Comparison of ENCODE assay signal across 16 cellular contexts in genomic region chr20:38172344-38172743, GRCh38. TPM values are rescaled to one million over a fixed set of nuclear protein-coding genes. Genes with fewer than 3 reads are reported as not detected.
DNase-seq lines count a peak whose midpoint lies in the region; ATAC-seq and TF ChIP-seq lines count a peak whose summit lies in the region.
"Had no signal": no experiment of that assay in that cellular context is flagged by ENCODE, and none has a peak within 500 bp of the region (broad histone marks: within the 10 kb centered on the region; RNA-seq: fewer than 3 reads in every experiment).

No MANE protein-coding gene starts in this region.

- H3K36me3 ChIP-seq in HEK293 (ENCODE audit: control insufficient read depth in 2 of 2, insufficient read depth in 1 of 2, low read length in 2 of 2), result no peaks in the 10 kb centered on the region
- H3K36me3 ChIP-seq in HAP-1 (replicated peaks), result no peaks in the 10 kb centered on the region
- H3K36me3 ChIP-seq: vagina had no signal

- H3K4me1 ChIP-seq in HEK293 (ENCODE audit: control insufficient read depth, insufficient read depth, low read length), result no peaks in the 10 kb centered on the region
- H3K4me1 ChIP-seq in HAP-1, result no peaks in the 10 kb centered on the region

- no peaks in the 10 kb centered on the region for H3K27me3 ChIP-seq in HAP-1 (ENCODE audit: low read depth)
- H3K27me3 ChIP-seq: vagina had no signal

- in situ Hi-C loops in ACHN (cut with HindIII; ENCODE audit: low pct_ligation_motif_present, low pct_unique_long_range_greater_than_20kb, low sequenced_read_pairs) (no loop called here), HAP-1 (cut with MboI; ENCODE audit: low sequenced_read_pairs) (loop anchor here (25.0 kb wide), 1 partner anchor 110 kb away; no protein-coding TSS in a partner anchor)

- H3K9me3 ChIP-seq in HEK293 (ENCODE audit: control insufficient read depth, insufficient read depth, low read depth, low read length) (no peaks in the 10 kb centered on the region), HAP-1 (no peaks in the 10 kb centered on the region)
- H3K9me3 ChIP-seq: psoas muscle, vagina had no signal

- H3K4me3 ChIP-seq in HEK293 (ENCODE audit: low read depth, low read length) (no peak overlapping the region), fibroblast of the aortic adventitia (ENCODE audit: low read depth, low read length) (no peak overlapping the region), HAP-1 (no peak overlapping the region)
- H3K4me3 ChIP-seq: psoas muscle, vagina had no signal

- ATAC-seq in GM18520 (IDR thresholded peaks at IDR 0.05; ENCODE audit: unreplicated experiment), result no peak
- ATAC-seq in GM21381 (IDR thresholded peaks at IDR 0.05; ENCODE audit: unreplicated experiment), result no peak
- ATAC-seq: activated CD4-positive, alpha-beta T cell treated with anti-CD3 and anti-CD28 coated beads for 36 hours; psoas muscle had no signal

- intact Hi-C loops in posterior cingulate gyrus (cut with DNase I), result no loop called here

- TF ChIP-seq CTCF in HEK293 (tag by site-specific recombination; IDR thresholded peaks at IDR 0.05) (no peak), fibroblast of the aortic adventitia (IDR thresholded peaks at IDR 0.05; ENCODE audit: insufficient read depth, low read length) (peak; percentile 57)

- CTCF ChIA-PET in HEK293 (lab: Yijun Ruan, JAX), result interaction anchor here (0.9 to 7.1 kb wide), 3 partner anchors 8 to 48 kb away, joined by 3 to 52 read pairs (median 4); partner anchors contain the start of gene TGM2

- no peak overlapping the region for H3K27ac ChIP-seq in HEK293 (ENCODE audit: extremely low read depth, low read depth, low read length)
- H3K27ac ChIP-seq: C4-2B, vagina had no signal

- POLR2A ChIA-PET in HEK293 (lab: Yijun Ruan, JAX), result no interaction called here

- DNase-seq in ACHN (peak; percentile 63), SW480 (ENCODE audit: low spot score) (peak; percentile 52), fibroblast of the aortic adventitia (ENCODE audit: low read depth) (peak; percentile 51), posterior cingulate gyrus (no peak), HAP-1 (ENCODE audit: low spot score in 2 of 2) (no peak)
- DNase-seq: activated CD4-positive, alpha-beta T cell treated with anti-CD3 and anti-CD28 coated beads for 36 hours; activated T-cell treated with anti-CD3 and anti-CD28 coated beads for 4 hours; kidney; NCI-H2029 treated with DMSO at 0.1 percent for 48 hours; psoas muscle; stimulated activated CD4-positive, alpha-beta T cell treated with anti-CD3 and anti-CD28 coated beads, Interleukin-2, amount 100 ng/mL, for 24 hours had no signal

TF ChIP-seq in HEK293, 187 proteins besides CTCF, POLR2A, EP300 and RAD21:
- no peak for TF ChIP-seq ZNF785 (tag by site-specific recombination; IDR thresholded peaks at IDR 0.05)
- no peak for TF ChIP-seq WT1 (tag by site-specific recombination; IDR thresholded peaks at IDR 0.05)
- TF ChIP-seq MZF1 (tag by site-specific recombination; IDR thresholded peaks at IDR 0.05; ENCODE audit: borderline replicate concordance), result peak; percentile 84; the same call in 1 of the 2 replicates
- no peak for TF ChIP-seq ZBTB1 (tag by site-specific recombination; IDR thresholded peaks at IDR 0.05)
- 0 out of 2 replicates have a peak, but pooled peaks have one; percentile 30 for TF ChIP-seq ZNF10 (tag by site-specific recombination; IDR thresholded peaks at IDR 0.05)

RNA-seq across cellular contexts. Expression of gene TGM2, which starts 7.3 kb away (rescaled TPM):
- total RNA-seq in fibroblast of the aortic adventitia (ENCODE audit: low replicate concordance), result 6.0 and 117 TPM in 2 replicates

Comparison
In these comparisons a context has a peak if more than half of its experiments do, and no peak if none do; other contexts are left out.
1. DNase-seq: peak in ACHN (single experiment), SW480 (single experiment) and fibroblast of the aortic adventitia (single experiment); none in posterior cingulate gyrus (0 of 10) and HAP-1 (0 of 2).